Comparison of ENCODE assay signal across 11 cellular contexts in the genomic region with DNA sequence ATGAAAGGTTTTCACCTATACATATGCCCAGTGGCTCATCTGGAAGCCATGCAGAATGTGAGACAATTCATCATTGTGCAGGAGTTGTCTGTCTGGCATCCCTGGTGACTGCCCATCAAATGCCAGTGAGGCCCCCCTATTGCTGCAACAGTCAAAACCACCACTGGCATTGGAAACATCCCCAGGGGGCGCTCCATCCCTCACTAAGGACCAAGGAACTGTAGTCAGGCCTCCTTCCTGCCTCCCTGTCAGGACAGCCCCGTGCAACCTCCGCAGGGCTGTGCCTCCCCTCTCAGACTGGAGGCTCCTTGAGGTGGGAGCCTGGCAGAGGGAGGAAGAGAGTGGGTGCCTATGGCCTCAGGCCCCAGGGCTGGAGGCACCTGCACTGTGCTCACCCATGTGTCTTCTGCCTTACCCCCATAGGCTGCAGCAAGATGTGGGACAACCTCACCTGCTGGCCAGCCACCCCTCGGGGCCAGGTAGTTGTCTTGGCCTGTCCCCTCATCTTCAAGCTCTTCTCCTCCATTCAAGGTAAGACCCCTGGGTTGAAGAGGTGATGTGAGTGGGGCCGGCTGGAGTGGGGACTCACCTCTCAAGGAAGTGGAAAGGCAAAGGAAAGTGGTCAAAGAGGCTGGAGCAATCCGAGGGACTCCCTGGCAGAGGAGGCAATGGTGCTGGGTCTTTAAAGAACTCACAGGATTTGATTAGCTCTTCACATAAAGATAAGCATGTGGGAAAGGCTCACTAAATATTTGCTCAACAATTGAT. TPM values are rescaled to one million over a fixed set of nuclear protein-coding genes. Genes with fewer than 3 reads are reported as not detected.
DNase-seq lines count a peak whose midpoint lies in the region; ATAC-seq, FAIRE-seq and TF ChIP-seq lines count a peak whose summit lies in the region.
"Had no signal": no experiment of that assay in that cellular context is flagged by ENCODE, and none has a peak within 500 bp of the region (broad histone marks: within the 10 kb centered on the region; RNA-seq: fewer than 3 reads in every experiment).

No MANE protein-coding gene starts in this region.

- intact Hi-C loops in kidney (cut with DNase I), result no loop called here

- no peak for TF ChIP-seq CTCF in kidney (IDR thresholded peaks at IDR 0.05; ENCODE audit: borderline replicate concordance, extremely low read depth, insufficient read depth)

- POLR2A ChIA-PET in activated CD8-positive, alpha-beta T cell treated with anti-CD3 and anti-CD28 coated beads, Interleukin-2, amount 10 ng/mL, durations not matched to agents 7 days and 5 days (lab: Charles Lee), result no interaction called here

- H3K4me3 Mint-ChIP-seq in activated CD8-positive, alpha-beta T cell treated with anti-CD3 and anti-CD28 coated beads, Interleukin-2, amount 10 ng/mL, durations not matched to agents 7 days and 5 days, result no peak overlapping the region

- no peaks in the 10 kb centered on the region for H3K9me3 Mint-ChIP-seq in activated CD8-positive, alpha-beta T cell treated with anti-CD3 and anti-CD28 coated beads, Interleukin-2, amount 10 ng/mL, durations not matched to agents 7 days and 5 days (ENCODE audit: insufficient read depth)

- peak overlapping the region; percentile 43 for H3K27ac Mint-ChIP-seq in activated CD8-positive, alpha-beta T cell treated with anti-CD3 and anti-CD28 coated beads, Interleukin-2, amount 10 ng/mL, durations not matched to agents 7 days and 5 days

- H3K9ac ChIP-seq in kidney (ENCODE audit: low read length in 2 of 2), result no peak overlapping the region

- no peak overlapping the region for H3K4me3 ChIP-seq in kidney (ENCODE audit: low read length in 2 of 2)
- H3K4me3 ChIP-seq: Peyer's patch had no signal

- H3K9me3 ChIP-seq in kidney (ENCODE audit: control insufficient read depth in 1 of 2, low read length in 2 of 2), result no peaks in the 10 kb centered on the region
- H3K9me3 ChIP-seq: Peyer's patch had no signal

- no peaks in the 10 kb centered on the region for H3K4me1 ChIP-seq in kidney (ENCODE audit: control insufficient read depth in 1 of 2, insufficient read depth in 1 of 2, low read depth in 1 of 2, low read length in 2 of 2)

- peak; percentile 52 for ATAC-seq in activated CD8-positive, alpha-beta T cell treated with anti-CD3 and anti-CD28 coated beads, Interleukin-2, amount 10 ng/mL, durations not matched to agents 7 days and 5 days
- no peak for ATAC-seq in HG03135 (IDR thresholded peaks at IDR 0.05; ENCODE audit: unreplicated experiment)

- H3K27ac ChIP-seq in kidney (ENCODE audit: low read depth in 2 of 2, low read length in 2 of 2), result no peak overlapping the region
- H3K27ac ChIP-seq: Peyer's patch had no signal

- peaks cover 17% of the 10 kb centered on the region for H3K4me1 Mint-ChIP-seq in activated CD8-positive, alpha-beta T cell treated with anti-CD3 and anti-CD28 coated beads, Interleukin-2, amount 10 ng/mL, durations not matched to agents 7 days and 5 days (ENCODE audit: low read depth)

- H3K27me3 Mint-ChIP-seq in activated CD8-positive, alpha-beta T cell treated with anti-CD3 and anti-CD28 coated beads, Interleukin-2, amount 10 ng/mL, durations not matched to agents 7 days and 5 days (ENCODE audit: low read depth), result no peaks in the 10 kb centered on the region

- no peaks in the 10 kb centered on the region for H3K36me3 ChIP-seq in kidney (ENCODE audit: control insufficient read depth in 1 of 2, insufficient read depth in 2 of 2, low read length in 2 of 2)

- DNase-seq in ELF-1 (ENCODE audit: low read depth, low spot score), result peak; percentile 32
- peak; percentile 53 to 70 for DNase-seq in Kasumi-1 (lab: John Stamatoyannopoulos, UW)
- DNase-seq in activated CD8-positive, alpha-beta T cell treated with anti-CD3 and anti-CD28 coated beads, Interleukin-2, amount 10 ng/mL, durations not matched to agents 7 days and 5 days, result peak; percentile 68
- peak; percentile 44 for DNase-seq in kidney
- no peak for DNase-seq in NCI-H2107 (lab: John Stamatoyannopoulos, UW)
- no peak for DNase-seq in NCI-H510A treated with DMSO at 0.1 percent for 48 hours (lab: John Stamatoyannopoulos, UW)
- DNase-seq in NCI-H2107 treated with DMSO at 0.1 percent for 48 hours (lab: John Stamatoyannopoulos, UW; ENCODE audit: unreplicated experiment), result no peak

- no peak for FAIRE-seq in kidney (lab: Jason Lieb, UNC)
- FAIRE-seq: H54 had no signal

- H3K36me3 Mint-ChIP-seq in activated CD8-positive, alpha-beta T cell treated with anti-CD3 and anti-CD28 coated beads, Interleukin-2, amount 10 ng/mL, durations not matched to agents 7 days and 5 days (ENCODE audit: low read depth), result peaks cover 7% of the 10 kb centered on the region

- CTCF ChIA-PET in activated CD8-positive, alpha-beta T cell treated with anti-CD3 and anti-CD28 coated beads, Interleukin-2, amount 10 ng/mL, durations not matched to agents 7 days and 5 days (lab: Charles Lee), result interaction anchor here (0.9 to 12.9 kb wide), 6 partner anchors 8 to 83 kb away, joined by 3 to 116 read pairs (median 4); no protein-coding TSS in a partner anchor

RNA-seq across cellular contexts. Expression of gene VIPR1, which starts 16.5 kb away (rescaled TPM):
- 1 to 10 TPM; 9.1 to 9.5 TPM for total RNA-seq in activated CD8-positive, alpha-beta T cell treated with anti-CD3 and anti-CD28 coated beads, Interleukin-2, amount 10 ng/mL, durations not matched to agents 7 days and 5 days
- total RNA-seq in kidney, result 4.9 TPM
- polyA plus RNA-seq in kidney (ENCODE audit: insufficient read depth, low read depth, low replicate concordance), result 5.3 TPM
- total RNA-seq: myocyte had no signal

Comparison
In these comparisons a context has a peak if more than half of its experiments do, and no peak if none do; other contexts are left out.
1. DNase-seq: peak in ELF-1 (single experiment), Kasumi-1 (2 of 2), activated CD8-positive, alpha-beta T cell treated with anti-CD3 and anti-CD28 coated beads, Interleukin-2, amount 10 ng/mL, durations not matched to agents 7 days and 5 days (single experiment) and kidney (single experiment); none in NCI-H2107 (single experiment), NCI-H510A treated with DMSO at 0.1 percent for 48 hours (single experiment) and NCI-H2107 treated with DMSO at 0.1 percent for 48 hours (single experiment).